In genomic region chr2:194004590-194005206, GRCh38 we compare ENCODE assay signal across 19 cellular contexts.
DNase-seq lines count a peak whose midpoint lies in the region; ATAC-seq and TF ChIP-seq lines count a peak whose summit lies in the region.
"Had no signal": no experiment of that assay in that cellular context is flagged by ENCODE, and none has a peak within 500 bp of the region (broad histone marks: within the 10 kb centered on the region; RNA-seq: fewer than 3 reads in every experiment).

No MANE protein-coding gene starts in this region.

- DNase-seq in ELR (ENCODE audit: low read depth): peak; percentile 75
- DNase-seq in RWPE1 (ENCODE audit: low spot score): peak; percentile 1
- DNase-seq in dedifferentiated amniotic fluid mesenchymal stem cell (ENCODE audit: extremely low spot score): peak; percentile 66
- peak; percentile 54 for DNase-seq in iris pigment epithelial cell (ENCODE audit: low read depth)
- DNase-seq in NCI-H524 treated with DMSO at 0.1 percent for 48 hours (lab: John Stamatoyannopoulos, UW): no peak
- DNase-seq in hippocampal formation (lab: John Stamatoyannopoulos, UW): no peak
- DNase-seq: C1 segment of cervical spinal cord, DND-41, GDM1, NCI-H1417 treated with DMSO at 0.1 percent for 48 hours, NCI-H2029 treated with DMSO at 0.1 percent for 48 hours, NCI-H2171 treated with DMSO at 0.1 percent for 48 hours, NCI-H446 treated with DMSO at 0.1 percent for 48 hours, NCI-H774, Peyer's patch, SIG-M5 had no signal

- TF ChIP-seq CTCF in RWPE1 (conservative IDR thresholded peaks at IDR 0.05; ENCODE audit: low read depth): no peak

- POLR2A ChIA-PET in RWPE1 (lab: Yijun Ruan, JAX; ENCODE audit: low non-redundant PET): no interaction called here

- H3K27ac ChIP-seq in RWPE1: no peak overlapping the region
- H3K27ac ChIP-seq: A549, Peyer's patch had no signal

- CTCF ChIA-PET in RWPE1 (lab: Yijun Ruan, JAX): no interaction called here

- no peak for ATAC-seq in GM21423 (IDR thresholded peaks at IDR 0.05; ENCODE audit: unreplicated experiment)
- no peak for ATAC-seq in GM19351 (IDR thresholded peaks at IDR 0.05; ENCODE audit: unreplicated experiment)
- ATAC-seq: A549 had no signal

Comparison
In these comparisons a context has a peak if more than half of its experiments do, and no peak if none do; other contexts are left out.
1. DNase-seq: peak in ELR (single experiment), RWPE1 (single experiment), dedifferentiated amniotic fluid mesenchymal stem cell (single experiment) and iris pigment epithelial cell (single experiment); none in NCI-H524 treated with DMSO at 0.1 percent for 48 hours (single experiment) and hippocampal formation (0 of 2).